ENCODE assay signal across 11 cellular contexts in genomic region chr13:98173431-98173921, GRCh38. TPM values are rescaled to one million over a fixed set of nuclear protein-coding genes. Genes with fewer than 3 reads are reported as not detected.
DNase-seq lines count a peak whose midpoint lies in the region; ATAC-seq, FAIRE-seq and TF ChIP-seq lines count a peak whose summit lies in the region.
"Had no signal": no experiment of that assay in that cellular context is flagged by ENCODE, and none has a peak within 500 bp of the region (broad histone marks: within the 10 kb centered on the region; RNA-seq: fewer than 3 reads in every experiment).

No MANE protein-coding gene starts in this region.

- peaks cover 65% of the 10 kb centered on the region for H3K4me1 Mint-ChIP-seq in neural crest cell
- H3K4me1 Mint-ChIP-seq in activated naive CD8-positive, alpha-beta T cell treated with anti-CD3 and anti-CD28 coated beads, Interleukin-2, amount 50 U/mL, for 24 hours: no peaks in the 10 kb centered on the region
- H3K4me1 Mint-ChIP-seq in activated CD8-positive, alpha-beta T cell treated with anti-CD3 and anti-CD28 coated beads for 36 hours (ENCODE audit: low read depth): no peaks in the 10 kb centered on the region

- peak overlapping the region; percentile 64 for H3K27ac Mint-ChIP-seq in neural crest cell (ENCODE audit: unreplicated experiment)
- no peak overlapping the region for H3K27ac Mint-ChIP-seq in activated naive CD8-positive, alpha-beta T cell treated with anti-CD3 and anti-CD28 coated beads, Interleukin-2, amount 50 U/mL, for 24 hours
- H3K27ac Mint-ChIP-seq in activated CD8-positive, alpha-beta T cell treated with anti-CD3 and anti-CD28 coated beads for 36 hours: no peak overlapping the region

- TF ChIP-seq CTCF in fibroblast of lung (conservative IDR thresholded peaks at IDR 0.05 in 1 of 2, IDR thresholded peaks at IDR 0.05 in 1 of 2; ENCODE audit: low read depth in 1 of 2, low read length in 2 of 2) (peak in 1 of 2 donors; percentile 6), neural crest cell (conservative IDR thresholded peaks at IDR 0.05) (no peak)
- no peak for TF ChIP-seq CTCF in activated CD8-positive, alpha-beta T cell treated with anti-CD3 and anti-CD28 coated beads for 36 hours (IDR thresholded peaks at IDR 0.05)

- intact Hi-C loops in activated CD8-positive, alpha-beta T cell treated with anti-CD3 and anti-CD28 coated beads for 36 hours (cut with micrococcal nuclease): no loop called here

- H3K36me3 Mint-ChIP-seq in neural crest cell (ENCODE audit: low read depth): peaks cover 4% of the 10 kb centered on the region
- H3K36me3 Mint-ChIP-seq in activated naive CD8-positive, alpha-beta T cell treated with anti-CD3 and anti-CD28 coated beads, Interleukin-2, amount 50 U/mL, for 24 hours (ENCODE audit: low read depth): no peaks in the 10 kb centered on the region
- H3K36me3 Mint-ChIP-seq in activated CD8-positive, alpha-beta T cell treated with anti-CD3 and anti-CD28 coated beads for 36 hours (ENCODE audit: low read depth): no peaks in the 10 kb centered on the region

- H3K27me3 ChIP-seq in fibroblast of lung (ENCODE audit: control insufficient read depth, insufficient read depth, low read length): no peaks in the 10 kb centered on the region

- CTCF ChIA-PET in activated CD8-positive, alpha-beta T cell treated with anti-CD3 and anti-CD28 coated beads for 36 hours (lab: Charles Lee): no interaction called here

- peak overlapping the region; percentile 80 for H3K4me2 ChIP-seq in fibroblast of lung (ENCODE audit: extremely low read depth, insufficient read depth, low read length)

- ATAC-seq in activated naive CD8-positive, alpha-beta T cell treated with anti-CD3 and anti-CD28 coated beads, Interleukin-2, amount 50 U/mL, for 24 hours: no peak
- ATAC-seq in activated CD8-positive, alpha-beta T cell treated with anti-CD3 and anti-CD28 coated beads for 36 hours: no peak

- peak overlapping the region; percentile 79 for H3K27ac ChIP-seq in fibroblast of lung (ENCODE audit: insufficient read depth, low read length)

- H3K4me3 ChIP-seq in fibroblast of lung (replicated peaks in 1 of 4; ENCODE audit: control extremely low read depth in 1 of 4, insufficient read depth in 1 of 4, low read depth in 3 of 4, low read length in 4 of 4): peak overlapping the region in 2 of 4 experiments; percentile 6 to 46

- peaks cover 29% of the 10 kb centered on the region for H3K4me1 ChIP-seq in fibroblast of lung (ENCODE audit: control insufficient read depth, extremely low read depth, insufficient read depth, low read length)

- FAIRE-seq in RCC 7860 (lab: Jason Lieb, UNC): peak; percentile 66
- FAIRE-seq: TTC549 had no signal

- no peaks in the 10 kb centered on the region for H3K36me3 ChIP-seq in fibroblast of lung (ENCODE audit: control insufficient read depth, insufficient read depth, low read length)

- H3K9ac ChIP-seq in fibroblast of lung (ENCODE audit: insufficient read depth, low read length): peak overlapping the region; percentile 46

- no peaks in the 10 kb centered on the region for H3K27me3 Mint-ChIP-seq in neural crest cell (ENCODE audit: low read depth)
- peaks cover 12% of the 10 kb centered on the region for H3K27me3 Mint-ChIP-seq in activated naive CD8-positive, alpha-beta T cell treated with anti-CD3 and anti-CD28 coated beads, Interleukin-2, amount 50 U/mL, for 24 hours
- peaks cover 10% of the 10 kb centered on the region for H3K27me3 Mint-ChIP-seq in activated CD8-positive, alpha-beta T cell treated with anti-CD3 and anti-CD28 coated beads for 36 hours

- H3K4me3 Mint-ChIP-seq in neural crest cell: no peak overlapping the region
- no peak overlapping the region for H3K4me3 Mint-ChIP-seq in activated naive CD8-positive, alpha-beta T cell treated with anti-CD3 and anti-CD28 coated beads, Interleukin-2, amount 50 U/mL, for 24 hours
- no peak overlapping the region for H3K4me3 Mint-ChIP-seq in activated CD8-positive, alpha-beta T cell treated with anti-CD3 and anti-CD28 coated beads for 36 hours

- H3K79me2 ChIP-seq in fibroblast of lung (ENCODE audit: control insufficient read depth, insufficient read depth, low read length): peaks cover 65% of the 10 kb centered on the region

- POLR2A ChIA-PET in activated CD8-positive, alpha-beta T cell treated with anti-CD3 and anti-CD28 coated beads for 36 hours (lab: Charles Lee): interaction anchor here (1.1 kb wide), 1 partner anchor 10 kb away, joined by 3 read pairs; no protein-coding TSS in a partner anchor

- no peaks in the 10 kb centered on the region for H4K20me1 ChIP-seq in fibroblast of lung (ENCODE audit: control insufficient read depth, extremely low read depth, insufficient read depth, low read length)

- no peaks in the 10 kb centered on the region for H3K9me3 Mint-ChIP-seq in neural crest cell
- H3K9me3 Mint-ChIP-seq in activated naive CD8-positive, alpha-beta T cell treated with anti-CD3 and anti-CD28 coated beads, Interleukin-2, amount 50 U/mL, for 24 hours: no peaks in the 10 kb centered on the region
- H3K9me3 Mint-ChIP-seq in activated CD8-positive, alpha-beta T cell treated with anti-CD3 and anti-CD28 coated beads for 36 hours: no peaks in the 10 kb centered on the region

- DNase-seq in AG08395 (ENCODE audit: low spot score) (peak; percentile 92), RCC 7860 (ENCODE audit: low spot score) (peak; percentile 57), fibroblast of lung (ENCODE audit: low read depth in 2 of 2) (peak; percentile 99 to 100), neural crest cell (ENCODE audit: low read depth, low spot score) (no peak), NCI-H2227 treated with DMSO at 0.1 percent for 48 hours (lab: John Stamatoyannopoulos, UW) (no peak)
- DNase-seq in stimulated activated CD4-positive, alpha-beta T cell treated with anti-CD3 and anti-CD28 coated beads, Interleukin-4, amount 100 ng/mL, for 4 hours: no peak
- no peak for DNase-seq in activated naive CD8-positive, alpha-beta T cell treated with anti-CD3 and anti-CD28 coated beads, Interleukin-2, amount 50 U/mL, for 24 hours
- no peak for DNase-seq in activated CD8-positive, alpha-beta T cell treated with anti-CD3 and anti-CD28 coated beads for 36 hours
- DNase-seq: DMS 273 treated with DMSO at 0.1 percent for 48 hours had no signal

- no peaks in the 10 kb centered on the region for H3K9me3 ChIP-seq in fibroblast of lung (ENCODE audit: control insufficient read depth, insufficient read depth, low read depth, low read length)

- H2AFZ ChIP-seq in fibroblast of lung (ENCODE audit: low read length): no peak overlapping the region

RNA-seq across cellular contexts. Expression of gene RNF113B, which starts 3.6 kb away (rescaled TPM):
- total RNA-seq in fibroblast of lung (not detected in 2 replicates), neural crest cell (not detected in 2 replicates)
- polyA plus RNA-seq in fibroblast of lung: not detected in 2 replicates
- polyA plus RNA-seq in fibroblast of lung (2012): not detected in 2 replicates
- not detected in 2 replicates for polyA minus RNA-seq in fibroblast of lung (ENCODE audit: low replicate concordance)
- total RNA-seq in activated CD8-positive, alpha-beta T cell treated with anti-CD3 and anti-CD28 coated beads for 36 hours: not detected
- total RNA-seq: lower leg skin had no signal

RNA-seq across cellular contexts. Expression of gene FARP1, which starts 30.6 kb away (rescaled TPM):
- total RNA-seq in fibroblast of lung: 21.6 and 50.9 TPM in 2 replicates
- 114 and 199 TPM in 2 replicates for polyA plus RNA-seq in fibroblast of lung
- polyA plus RNA-seq in fibroblast of lung (2012): 127 and 245 TPM in 2 replicates
- 98.0 and 174 TPM in 2 replicates for polyA minus RNA-seq in fibroblast of lung (ENCODE audit: low replicate concordance)
- 138 and 139 TPM in 2 replicates for total RNA-seq in neural crest cell
- under 1 TPM; 0.27 to 0.43 TPM for total RNA-seq in activated CD8-positive, alpha-beta T cell treated with anti-CD3 and anti-CD28 coated beads for 36 hours

Comparison
In these comparisons a context has a peak if more than half of its experiments do, and no peak if none do; other contexts are left out.
1. DNase-seq: peak in AG08395 (single experiment), RCC 7860 (single experiment) and fibroblast of lung (2 of 2); none in neural crest cell (single experiment), stimulated activated CD4-positive, alpha-beta T cell treated with anti-CD3 and anti-CD28 coated beads, Interleukin-4, amount 100 ng/mL, for 4 hours (0 of 2), NCI-H2227 treated with DMSO at 0.1 percent for 48 hours (single experiment), activated naive CD8-positive, alpha-beta T cell treated with anti-CD3 and anti-CD28 coated beads, Interleukin-2, amount 50 U/mL, for 24 hours (single experiment) and activated CD8-positive, alpha-beta T cell treated with anti-CD3 and anti-CD28 coated beads for 36 hours (single experiment).
2. RNA of gene FARP1, which starts 30.6 kb away (total RNA-seq): 138 to 139 TPM in neural crest cell and 21.6 to 50.9 TPM in fibroblast of lung; 0.27 to 0.43 TPM in activated CD8-positive, alpha-beta T cell treated with anti-CD3 and anti-CD28 coated beads for 36 hours; every median in the first group is over 10 times any median in the second.